In the genomic region with DNA sequence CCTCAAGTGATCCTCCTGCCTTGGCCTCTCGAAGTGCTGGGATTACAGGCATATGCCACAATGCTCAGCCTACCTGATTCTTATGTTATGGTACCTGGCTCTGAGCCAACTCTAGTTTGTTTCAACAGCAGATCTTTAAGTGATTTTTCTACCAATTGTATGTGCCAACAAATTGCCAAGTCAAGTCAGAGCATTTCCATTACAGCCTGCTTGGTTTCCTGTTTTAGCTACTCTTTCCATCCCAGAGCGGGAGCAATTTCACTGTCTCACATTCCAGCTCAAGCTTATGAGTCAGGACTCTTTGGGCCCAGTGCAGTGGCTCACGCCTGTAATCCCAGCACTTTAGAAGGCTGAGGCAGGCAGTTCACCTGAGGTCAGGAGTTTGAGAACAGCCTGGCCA, we compare ENCODE assay signal across 1 cellular context.
TF ChIP-seq lines count a peak whose summit lies in the region.

No MANE protein-coding gene starts in this region.

TF ChIP-seq in SK-N-SH, 30 proteins besides CTCF, POLR2A, EP300 and RAD21 (continued from another document):
- TF ChIP-seq, protein P1, sequence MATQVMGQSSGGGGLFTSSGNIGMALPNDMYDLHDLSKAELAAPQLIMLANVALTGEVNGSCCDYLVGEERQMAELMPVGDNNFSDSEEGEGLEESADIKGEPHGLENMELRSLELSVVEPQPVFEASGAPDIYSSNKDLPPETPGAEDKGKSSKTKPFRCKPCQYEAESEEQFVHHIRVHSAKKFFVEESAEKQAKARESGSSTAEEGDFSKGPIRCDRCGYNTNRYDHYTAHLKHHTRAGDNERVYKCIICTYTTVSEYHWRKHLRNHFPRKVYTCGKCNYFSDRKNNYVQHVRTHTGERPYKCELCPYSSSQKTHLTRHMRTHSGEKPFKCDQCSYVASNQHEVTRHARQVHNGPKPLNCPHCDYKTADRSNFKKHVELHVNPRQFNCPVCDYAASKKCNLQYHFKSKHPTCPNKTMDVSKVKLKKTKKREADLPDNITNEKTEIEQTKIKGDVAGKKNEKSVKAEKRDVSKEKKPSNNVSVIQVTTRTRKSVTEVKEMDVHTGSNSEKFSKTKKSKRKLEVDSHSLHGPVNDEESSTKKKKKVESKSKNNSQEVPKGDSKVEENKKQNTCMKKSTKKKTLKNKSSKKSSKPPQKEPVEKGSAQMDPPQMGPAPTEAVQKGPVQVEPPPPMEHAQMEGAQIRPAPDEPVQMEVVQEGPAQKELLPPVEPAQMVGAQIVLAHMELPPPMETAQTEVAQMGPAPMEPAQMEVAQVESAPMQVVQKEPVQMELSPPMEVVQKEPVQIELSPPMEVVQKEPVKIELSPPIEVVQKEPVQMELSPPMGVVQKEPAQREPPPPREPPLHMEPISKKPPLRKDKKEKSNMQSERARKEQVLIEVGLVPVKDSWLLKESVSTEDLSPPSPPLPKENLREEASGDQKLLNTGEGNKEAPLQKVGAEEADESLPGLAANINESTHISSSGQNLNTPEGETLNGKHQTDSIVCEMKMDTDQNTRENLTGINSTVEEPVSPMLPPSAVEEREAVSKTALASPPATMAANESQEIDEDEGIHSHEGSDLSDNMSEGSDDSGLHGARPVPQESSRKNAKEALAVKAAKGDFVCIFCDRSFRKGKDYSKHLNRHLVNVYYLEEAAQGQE (IDR thresholded peaks at IDR 0.05; ENCODE audit: low read depth, low read length): 0 out of 2 replicates have a peak, but pooled peaks have one; percentile 8
- TF ChIP-seq RXRA (IDR thresholded peaks at IDR 0.05; ENCODE audit: borderline replicate concordance, low read depth): peak; percentile 49; the same call in 1 of the 2 replicates
- peak; percentile 43; the same call in 1 of the 2 replicates for TF ChIP-seq FOSL2 (IDR thresholded peaks at IDR 0.05; ENCODE audit: borderline replicate concordance, low read depth)
- peak; percentile 76 for TF ChIP-seq NFIC (IDR thresholded peaks at IDR 0.05; ENCODE audit: borderline replicate concordance)
- TF ChIP-seq, protein P2, sequence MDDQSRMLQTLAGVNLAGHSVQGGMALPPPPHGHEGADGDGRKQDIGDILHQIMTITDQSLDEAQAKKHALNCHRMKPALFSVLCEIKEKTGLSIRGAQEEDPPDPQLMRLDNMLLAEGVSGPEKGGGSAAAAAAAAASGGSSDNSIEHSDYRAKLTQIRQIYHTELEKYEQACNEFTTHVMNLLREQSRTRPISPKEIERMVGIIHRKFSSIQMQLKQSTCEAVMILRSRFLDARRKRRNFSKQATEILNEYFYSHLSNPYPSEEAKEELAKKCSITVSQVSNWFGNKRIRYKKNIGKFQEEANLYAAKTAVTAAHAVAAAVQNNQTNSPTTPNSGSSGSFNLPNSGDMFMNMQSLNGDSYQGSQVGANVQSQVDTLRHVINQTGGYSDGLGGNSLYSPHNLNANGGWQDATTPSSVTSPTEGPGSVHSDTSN (IDR thresholded peaks at IDR 0.05): peak; percentile 50
- no peak for TF ChIP-seq SIN3A (IDR thresholded peaks at IDR 0.05; ENCODE audit: borderline replicate concordance, low read depth, low read length)
- TF ChIP-seq TCF12 (IDR thresholded peaks at IDR 0.05): peak; percentile 39
- no peak for TF ChIP-seq GATA2 (CRISPR knock-in tag; IDR thresholded peaks at IDR 0.05)
- TF ChIP-seq TEAD4 (IDR thresholded peaks at IDR 0.05; ENCODE audit: borderline replicate concordance, insufficient read depth): 0 out of 2 replicates have a peak, but pooled peaks have one; percentile 18
- TF ChIP-seq, protein P3, sequence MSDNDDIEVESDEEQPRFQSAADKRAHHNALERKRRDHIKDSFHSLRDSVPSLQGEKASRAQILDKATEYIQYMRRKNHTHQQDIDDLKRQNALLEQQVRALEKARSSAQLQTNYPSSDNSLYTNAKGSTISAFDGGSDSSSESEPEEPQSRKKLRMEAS (IDR thresholded peaks at IDR 0.05; ENCODE audit: low read depth): peak; percentile 52; the same call in 1 of the 2 replicates
- no peak for TF ChIP-seq SMC3 (IDR thresholded peaks at IDR 0.05; ENCODE audit: low read depth, low read length)
